In the genomic region with DNA sequence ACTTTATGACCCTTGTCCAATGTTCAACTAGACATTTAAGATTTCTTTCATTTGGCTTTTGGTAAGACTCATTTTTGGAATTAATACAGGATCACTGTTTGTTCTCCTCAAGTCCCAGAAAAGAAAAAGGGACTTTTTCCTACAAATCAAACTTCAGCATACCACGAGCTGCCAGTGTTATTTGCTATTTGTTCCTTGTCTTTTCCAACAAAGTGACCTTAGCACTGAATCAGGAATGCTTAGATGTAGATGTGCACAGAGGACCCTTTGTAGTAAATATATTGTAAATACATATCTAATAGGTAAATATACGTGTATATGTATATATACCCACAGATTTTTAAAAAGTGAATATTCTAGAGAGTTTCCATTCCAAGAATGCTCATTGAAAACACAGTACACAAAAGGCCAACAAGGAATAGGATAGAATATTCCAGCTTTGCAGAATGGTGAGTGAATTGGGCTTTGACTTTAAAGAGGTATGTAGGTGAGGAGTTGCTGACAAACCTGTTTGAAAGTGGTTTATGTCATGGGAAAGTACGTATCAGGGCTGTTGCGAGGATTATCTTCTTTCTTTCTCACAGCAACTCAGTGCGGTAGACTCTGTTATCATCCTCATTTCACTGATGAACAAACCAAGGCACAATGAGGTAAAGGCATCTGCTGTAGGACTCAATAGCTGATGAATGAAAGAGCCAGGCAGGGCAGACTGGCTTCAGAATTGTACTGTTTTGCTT, we compare ENCODE assay signal across 20 cellular contexts.
DNase-seq lines count a peak whose midpoint lies in the region; ATAC-seq, FAIRE-seq and TF ChIP-seq lines count a peak whose summit lies in the region.
"Had no signal": no experiment of that assay in that cellular context is flagged by ENCODE, and none has a peak within 500 bp of the region (broad histone marks: within the 10 kb centered on the region; RNA-seq: fewer than 3 reads in every experiment).

No MANE protein-coding gene starts in this region.

- CTCF ChIA-PET in SK-N-SH (lab: Yijun Ruan, JAX) (no interaction called here), GM10248 (lab: Yijun Ruan, JAX) (interaction anchor here (2.0 kb wide), 1 partner anchor 11 kb away, joined by 5 read pairs; no protein-coding TSS in a partner anchor)

- H3K79me2 ChIP-seq in SK-N-SH (ENCODE audit: insufficient read depth) = peaks cover 84% of the 10 kb centered on the region
- peaks cover 73% of the 10 kb centered on the region for H3K79me2 ChIP-seq in astrocyte (ENCODE audit: insufficient read depth, low read length)
- H3K79me2 ChIP-seq in smooth muscle cell (ENCODE audit: low read depth) = peaks cover 39% of the 10 kb centered on the region

- no peak for FAIRE-seq in astrocyte (lab: Jason Lieb, UNC)

- H3K4me1 ChIP-seq in SK-N-SH (ENCODE audit: control insufficient read depth in 1 of 2, insufficient read depth in 2 of 2, low read depth in 1 of 2, low read length in 1 of 2) = peaks cover 4 to 75% of the 10 kb centered on the region in 2 experiments
- H3K4me1 ChIP-seq in astrocyte (ENCODE audit: insufficient read depth, low read length) = peaks cover 52% of the 10 kb centered on the region
- peaks cover 38% of the 10 kb centered on the region for H3K4me1 ChIP-seq in mesodermal cell (ENCODE audit: control insufficient read depth, insufficient read depth, low read length, poor library complexity, severe bottlenecking)
- H3K4me1 ChIP-seq in smooth muscle cell (ENCODE audit: low read depth) = peaks cover 52% of the 10 kb centered on the region
- H3K4me1 ChIP-seq: BE2C had no signal

- peak overlapping the region; percentile 75; the same call in 1 of the 2 replicates for H3K9ac ChIP-seq in SK-N-SH
- no peak overlapping the region for H3K9ac ChIP-seq in astrocyte (ENCODE audit: low read length)
- no peak overlapping the region for H3K9ac ChIP-seq in smooth muscle cell (ENCODE audit: low read depth)

- H3K4me1 Mint-ChIP-seq in astrocyte (ENCODE audit: low read depth, unreplicated experiment) = peaks cover 48% of the 10 kb centered on the region
- H3K4me1 Mint-ChIP-seq: CD4-positive, alpha-beta memory T cell had no signal

- H3K4me2 ChIP-seq in SK-N-SH (peak overlapping the region; percentile 14; the same call in 1 of the 2 replicates), astrocyte (ENCODE audit: low read length) (no peak overlapping the region), smooth muscle cell (peak overlapping the region; percentile 84)

- H4K20me1 ChIP-seq in SK-N-SH (ENCODE audit: insufficient read depth) (peaks cover 24% of the 10 kb centered on the region; the same call in 1 of the 2 replicates), astrocyte (ENCODE audit: insufficient read depth, low read length) (peaks cover 23% of the 10 kb centered on the region), smooth muscle cell (ENCODE audit: low read depth) (no peaks in the 10 kb centered on the region)

- H3K27me3 Mint-ChIP-seq in astrocyte (ENCODE audit: low read depth, unreplicated experiment) = no peaks in the 10 kb centered on the region

- ATAC-seq in SK-N-SH treated with all-trans-retinoic acid at 6 μM for 48 hours (no peak), HG02852 (IDR thresholded peaks at IDR 0.05; ENCODE audit: unreplicated experiment) (no peak)

- H3K9me2 ChIP-seq in SK-N-SH = no peaks in the 10 kb centered on the region

- no peak for TF ChIP-seq EP300 in SK-N-SH (IDR thresholded peaks at IDR 0.05; ENCODE audit: borderline replicate concordance in 1 of 2, low read depth in 1 of 2, low read length in 1 of 2)

- 58% methylated on average over 5 of the region's 5 CpGs for WGBS in SK-N-SH (ENCODE audit: low lambda C conversion rate)
- 89% methylated on average over 3 of the region's 5 CpGs; no CpG with 5 or more reads in 1 of the 2 experiments for WGBS in mesodermal cell (ENCODE audit: insufficient coverage in 2 of 2), 2 experiments
- 58% methylated on average over 5 of the region's 5 CpGs for whole genome bisulfite sequencing in smooth muscle cell (ENCODE audit: low lambda C conversion rate)

- no peak for TF ChIP-seq RAD21 in SK-N-SH (IDR thresholded peaks at IDR 0.05; ENCODE audit: low read length)

- no peaks in the 10 kb centered on the region for H3K36me3 Mint-ChIP-seq in astrocyte (ENCODE audit: low read depth, unreplicated experiment)
- H3K36me3 Mint-ChIP-seq: CD4-positive, alpha-beta memory T cell had no signal

- H3K27ac Mint-ChIP-seq in astrocyte (ENCODE audit: unreplicated experiment) = peak overlapping the region; percentile 12
- H3K27ac Mint-ChIP-seq: CD4-positive, alpha-beta memory T cell had no signal

- peak overlapping the region; percentile 54 to 100; a peak in 3 of 4 replicates for H3K27ac ChIP-seq in SK-N-SH (ENCODE audit: low read depth in 2 of 2, low read length in 1 of 2)
- peak overlapping the region; percentile 19 for H3K27ac ChIP-seq in astrocyte (ENCODE audit: low read depth, low read length)
- peak overlapping the region; percentile 52 for H3K27ac ChIP-seq in mesodermal cell (ENCODE audit: low read depth, low read length, severe bottlenecking)
- peak overlapping the region; percentile 100 for H3K27ac ChIP-seq in smooth muscle cell (ENCODE audit: low read depth)
- H3K27ac ChIP-seq: 22Rv1 had no signal

- H3K4me3 ChIP-seq in SK-N-SH (ENCODE audit: low read depth in 2 of 2, low read length in 1 of 2) (no peak overlapping the region), astrocyte (ENCODE audit: insufficient read depth, low read depth, low read length) (no peak overlapping the region), mesodermal cell (ENCODE audit: extremely low read depth, insufficient read depth, low read length, poor library complexity, severe bottlenecking) (no peak overlapping the region), smooth muscle cell (no peak overlapping the region)
- H3K4me3 ChIP-seq: HAP-1 had no signal

- H3K4me3 Mint-ChIP-seq in astrocyte (ENCODE audit: unreplicated experiment) = no peak overlapping the region
- H3K4me3 Mint-ChIP-seq: CD4-positive, alpha-beta memory T cell had no signal

- H3K27me3 ChIP-seq in SK-N-SH (ENCODE audit: insufficient read depth) (no peaks in the 10 kb centered on the region), astrocyte (ENCODE audit: insufficient read depth, low read length) (no peaks in the 10 kb centered on the region), smooth muscle cell (ENCODE audit: low read depth) (no peaks in the 10 kb centered on the region)

- H3K36me3 ChIP-seq in SK-N-SH (replicated peaks in 1 of 2; ENCODE audit: control insufficient read depth in 1 of 2, insufficient read depth in 2 of 2, low read length in 1 of 2) (peaks cover 0 to 23% of the 10 kb centered on the region in 2 experiments), astrocyte (ENCODE audit: insufficient read depth, low read length) (peaks cover 2% of the 10 kb centered on the region), mesodermal cell (ENCODE audit: control insufficient read depth, insufficient read depth, low read length) (peaks cover 27% of the 10 kb centered on the region), smooth muscle cell (ENCODE audit: low read depth) (no peaks in the 10 kb centered on the region)
- H3K36me3 ChIP-seq: BE2C, HAP-1 had no signal

- DNase-seq in SK-N-SH (no peak), astrocyte (ENCODE audit: low read depth) (no peak), smooth muscle cell (lab: John Stamatoyannopoulos, UW; ENCODE audit: unreplicated experiment) (no peak), GM10248 (ENCODE audit: extremely low spot score) (no peak), SIG-M5 treated with dmso at 0.1 percent for 504 hours (lab: John Stamatoyannopoulos, UW; ENCODE audit: unreplicated experiment) (no peak)
- DNase-seq: BE2C; CD4-positive, alpha-beta memory T cell; DMS79; KG1; NCI-H1048; NCI-H1436 treated with DMSO at 0.1 percent for 48 hours; NCI-H2081 treated with DMSO at 0.1 percent for 48 hours; NCI-H510A; NCI-H82; SHP77 had no signal

- TF ChIP-seq CTCF in SK-N-SH (IDR thresholded peaks at IDR 0.05) (no peak), astrocyte (IDR thresholded peaks at IDR 0.05; ENCODE audit: insufficient read depth, low read depth, low read length) (no peak), smooth muscle cell (IDR thresholded peaks at IDR 0.05; ENCODE audit: borderline replicate concordance, insufficient read depth, poor library complexity, severe bottlenecking) (no peak), GM10248 (IDR thresholded peaks at IDR 0.05; ENCODE audit: control extremely low read depth, extremely low read depth, low read depth, missing control alignments) (no peak)

- POLR2A ChIA-PET in SK-N-SH (lab: Yijun Ruan, JAX) (no interaction called here), GM10248 (lab: Yijun Ruan, JAX) (no interaction called here)

- H3K9me3 Mint-ChIP-seq in astrocyte (ENCODE audit: unreplicated experiment) = peaks cover 2% of the 10 kb centered on the region

- peaks cover 88% of the 10 kb centered on the region for H3F3A ChIP-seq in SK-N-SH (replicated peaks; ENCODE audit: insufficient read depth)
- H3F3A ChIP-seq in smooth muscle cell (ENCODE audit: low read depth) = peaks cover 40% of the 10 kb centered on the region

- H2AFZ ChIP-seq in SK-N-SH (ENCODE audit: low read depth) (no peak overlapping the region), astrocyte (ENCODE audit: low read depth, low read length) (no peak overlapping the region), smooth muscle cell (ENCODE audit: low read depth) (no peak overlapping the region)

- no peaks in the 10 kb centered on the region for H3K9me3 ChIP-seq in SK-N-SH
- H3K9me3 ChIP-seq in astrocyte (ENCODE audit: insufficient read depth, low read depth, low read length) = no peaks in the 10 kb centered on the region
- H3K9me3 ChIP-seq in mesodermal cell (ENCODE audit: control insufficient read depth, low read length) = no peaks in the 10 kb centered on the region
- H3K9me3 ChIP-seq in smooth muscle cell (replicated peaks; ENCODE audit: low read depth) = no peaks in the 10 kb centered on the region
- H3K9me3 ChIP-seq: BE2C, HAP-1 had no signal

TF ChIP-seq in SK-N-SH, 30 proteins besides CTCF, POLR2A, EP300 and RAD21 (continues in another document):
- no peak for TF ChIP-seq FOXJ3 (CRISPR knock-in tag; IDR thresholded peaks at IDR 0.05)
- TF ChIP-seq MXI1 (IDR thresholded peaks at IDR 0.05; ENCODE audit: low read depth, low read length) = no peak
- TF ChIP-seq JUND (IDR thresholded peaks at IDR 0.05) = no peak

TF ChIP-seq in SK-N-SH treated with all-trans-retinoic acid at 6 μM for 48 hours, 23 proteins besides CTCF, POLR2A, EP300 and RAD21 (continues in another document):
- TF ChIP-seq ZNF8 (CRISPR knock-in tag; IDR thresholded peaks at IDR 0.05) (no peak), ZNF70 (CRISPR knock-in tag; IDR thresholded peaks at IDR 0.05) (no peak), BACH2 (CRISPR knock-in tag; IDR thresholded peaks at IDR 0.05; ENCODE audit: borderline replicate concordance) (no peak)

Comparison
In these comparisons a context has a peak if more than half of its experiments do, and no peak if none do; other contexts are left out.
1. H3K27ac ChIP-seq: peak in every context shown above with its lines; median percentile 100 in smooth muscle cell; 77 in SK-N-SH; 52 in mesodermal cell; 19 in astrocyte.